Comparison of ENCODE assay signal across 11 cellular contexts in the genomic region with DNA sequence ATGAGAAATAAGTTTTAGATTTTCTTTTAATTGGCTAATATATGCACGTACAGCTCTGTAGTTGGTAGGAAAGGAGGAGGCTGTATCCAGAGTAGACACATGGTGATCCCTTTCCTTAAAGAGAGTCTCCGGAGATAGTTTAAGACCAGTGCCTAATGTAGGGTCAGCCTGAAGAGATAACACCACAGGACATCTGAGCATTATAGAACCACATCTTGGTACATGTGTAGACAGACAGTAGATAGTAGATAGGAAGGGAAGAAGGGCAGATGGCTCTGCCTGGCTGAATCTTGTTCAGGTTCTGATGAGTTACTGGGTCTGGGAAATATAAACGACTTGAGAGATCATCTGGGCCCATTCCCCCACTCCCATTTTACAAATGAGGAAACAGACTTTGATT. TPM values are rescaled to one million over a fixed set of nuclear protein-coding genes. Genes with fewer than 3 reads are reported as not detected.
A peak's percentile ranks its signal among the peaks of the same experiment; 100 is the strongest.
DNase-seq lines count a peak whose midpoint lies in the region; ATAC-seq and TF ChIP-seq lines count a peak whose summit lies in the region.
"Had no signal": no experiment of that assay in that cellular context is flagged by ENCODE, and none has a peak within 500 bp of the region (broad histone marks: within the 10 kb centered on the region; RNA-seq: fewer than 3 reads in every experiment).

No MANE protein-coding gene starts in this region.

- POLR2A ChIA-PET in SK-N-SH (lab: Yijun Ruan, JAX), result no interaction called here

- H3K4me1 ChIP-seq in CD4-positive, CD25-positive, alpha-beta regulatory T cell (ENCODE audit: control insufficient read depth, insufficient read depth, low read length, poor library complexity, severe bottlenecking), result peaks cover 4% of the 10 kb centered on the region
- H3K4me1 ChIP-seq in OCI-LY1 (ENCODE audit: insufficient read depth, low read length, severe bottlenecking) (peaks cover 31% of the 10 kb centered on the region), sigmoid colon (peaks cover 0 to 98% (median 90%) of the 10 kb centered on the region in 4 donors), SK-N-SH (ENCODE audit: control insufficient read depth in 1 of 2, insufficient read depth in 2 of 2, low read depth in 1 of 2, low read length in 1 of 2) (peaks cover 10 to 22% of the 10 kb centered on the region in 2 experiments; a peak in 2 of 4 replicates)

- H3K4me2 ChIP-seq in OCI-LY1 (ENCODE audit: low read length), result no peak overlapping the region
- H3K4me2 ChIP-seq in SK-N-SH, result no peak overlapping the region

- WGBS in sigmoid colon, 2 donors, result 68 to 76% methylated on average over 3 of the region's 3 CpGs
- WGBS in SK-N-SH (ENCODE audit: low lambda C conversion rate), result 77% methylated on average over 3 of the region's 3 CpGs

- intact Hi-C loops in sigmoid colon (cut with DNase I), result no loop called here

- no peaks in the 10 kb centered on the region for H3K9me3 ChIP-seq in CD4-positive, CD25-positive, alpha-beta regulatory T cell (ENCODE audit: control insufficient read depth in 2 of 2, low read length in 2 of 2)
- H3K9me3 ChIP-seq in OCI-LY1 (ENCODE audit: low read length), result no peaks in the 10 kb centered on the region
- H3K9me3 ChIP-seq in sigmoid colon, result no peaks in the 10 kb centered on the region
- H3K9me3 ChIP-seq in SK-N-SH, result no peaks in the 10 kb centered on the region

- no peaks in the 10 kb centered on the region for H3K27me3 Mint-ChIP-seq in CD4-positive, CD25-positive, alpha-beta regulatory T cell
- peaks cover 5% of the 10 kb centered on the region for H3K27me3 Mint-ChIP-seq in endothelial cell (ENCODE audit: unreplicated experiment)

- no peak for DNase-seq in CD4-positive, CD25-positive, alpha-beta regulatory T cell
- DNase-seq in endothelial cell (ENCODE audit: low spot score), result no peak
- DNase-seq in sigmoid colon, result no peak
- no peak for DNase-seq in NCI-H146 treated with DMSO at 0.1 percent for 48 hours (lab: John Stamatoyannopoulos, UW; ENCODE audit: unreplicated experiment)
- DNase-seq in SK-N-SH, result no peak
- DNase-seq in HPDE6-E6E7 (ENCODE audit: extremely low spot score), result no peak
- DNase-seq: brain microvascular endothelial cell, C1 segment of cervical spinal cord had no signal

- H4K20me1 ChIP-seq in OCI-LY1 (ENCODE audit: insufficient read depth, low read length) (no peaks in the 10 kb centered on the region), SK-N-SH (ENCODE audit: insufficient read depth) (peaks cover 81% of the 10 kb centered on the region)

- no peak for TF ChIP-seq CTCF in OCI-LY1 (IDR thresholded peaks at IDR 0.05; ENCODE audit: low read length)
- no peak for TF ChIP-seq CTCF in endothelial cell (IDR thresholded peaks at IDR 0.05; ENCODE audit: unreplicated experiment)
- no peak for TF ChIP-seq CTCF in sigmoid colon (IDR thresholded peaks at IDR 0.05)
- no peak for TF ChIP-seq CTCF in SK-N-SH (IDR thresholded peaks at IDR 0.05)

- H3K79me2 ChIP-seq in OCI-LY1 (ENCODE audit: insufficient read depth, low read length), result peaks cover 41% of the 10 kb centered on the region
- H3K79me2 ChIP-seq in SK-N-SH (ENCODE audit: insufficient read depth), result peaks cover 91% of the 10 kb centered on the region

- H3K27me3 ChIP-seq in CD4-positive, CD25-positive, alpha-beta regulatory T cell (ENCODE audit: control insufficient read depth, insufficient read depth, low read length), result no peaks in the 10 kb centered on the region
- no peaks in the 10 kb centered on the region for H3K27me3 ChIP-seq in OCI-LY1 (ENCODE audit: insufficient read depth, low read length)
- no peaks in the 10 kb centered on the region for H3K27me3 ChIP-seq in sigmoid colon
- no peaks in the 10 kb centered on the region for H3K27me3 ChIP-seq in SK-N-SH (ENCODE audit: insufficient read depth)
- H3K27me3 ChIP-seq: brain microvascular endothelial cell had no signal

- H2AFZ ChIP-seq in OCI-LY1 (ENCODE audit: low read length) (no peak overlapping the region), SK-N-SH (ENCODE audit: low read depth) (no peak overlapping the region)

- H3K4me1 Mint-ChIP-seq in CD4-positive, CD25-positive, alpha-beta regulatory T cell, result peaks cover 36 to 82% (median 57%) of the 10 kb centered on the region in 4 donors
- peaks cover 80% of the 10 kb centered on the region for H3K4me1 Mint-ChIP-seq in endothelial cell (ENCODE audit: unreplicated experiment)

- no peak overlapping the region for H3K4me3 Mint-ChIP-seq in CD4-positive, CD25-positive, alpha-beta regulatory T cell
- H3K4me3 Mint-ChIP-seq in endothelial cell (ENCODE audit: unreplicated experiment), result peak overlapping the region; percentile 72
- H3K4me3 Mint-ChIP-seq: T-helper 1 cell treated with Interleukin-12 subunit alpha and Interleukin-12 subunit beta and Interleukin-4 antibody, amounts not matched to agents 30 μg/mL and 1 μg/mL, for 36 hours had no signal

- no peak overlapping the region for H3K9ac ChIP-seq in OCI-LY1 (ENCODE audit: low read length)
- no peak overlapping the region for H3K9ac ChIP-seq in SK-N-SH

- no peak for ATAC-seq in CD4-positive, CD25-positive, alpha-beta regulatory T cell (ENCODE audit: low read depth in 2 of 2)
- ATAC-seq in HG02840 (IDR thresholded peaks at IDR 0.05; ENCODE audit: low FRiP score, unreplicated experiment), result no peak

- peak overlapping the region in 2 of 3 donors; percentile 19 to 72 for H3K27ac Mint-ChIP-seq in CD4-positive, CD25-positive, alpha-beta regulatory T cell
- peak overlapping the region; percentile 91 for H3K27ac Mint-ChIP-seq in endothelial cell (ENCODE audit: unreplicated experiment)
- H3K27ac Mint-ChIP-seq: T-helper 1 cell treated with Interleukin-12 subunit alpha and Interleukin-12 subunit beta and Interleukin-4 antibody, amounts not matched to agents 30 μg/mL and 1 μg/mL, for 36 hours had no signal

- CTCF ChIA-PET in SK-N-SH (lab: Yijun Ruan, JAX), result interaction anchor here (1.3 to 2.1 kb wide), 4 partner anchors 8 to 33 kb away, joined by 4 to 6 read pairs (median 4); no protein-coding TSS in a partner anchor

- H3K36me3 ChIP-seq in CD4-positive, CD25-positive, alpha-beta regulatory T cell (ENCODE audit: control insufficient read depth, insufficient read depth, low read length), result peaks cover 11% of the 10 kb centered on the region
- peaks cover 29% of the 10 kb centered on the region for H3K36me3 ChIP-seq in OCI-LY1 (ENCODE audit: insufficient read depth, low read length)
- no peaks in the 10 kb centered on the region for H3K36me3 ChIP-seq in sigmoid colon
- H3K36me3 ChIP-seq in SK-N-SH (replicated peaks in 1 of 2; ENCODE audit: control insufficient read depth in 1 of 2, insufficient read depth in 2 of 2, low read length in 1 of 2), result peaks cover 0 to 3% of the 10 kb centered on the region in 2 experiments
- H3K36me3 ChIP-seq: brain microvascular endothelial cell had no signal

- no peak overlapping the region for H3K4me3 ChIP-seq in CD4-positive, CD25-positive, alpha-beta regulatory T cell (ENCODE audit: low read depth, low read length)
- H3K4me3 ChIP-seq in OCI-LY1 (ENCODE audit: low read depth, low read length, poor library complexity, severe bottlenecking), result no peak overlapping the region
- H3K4me3 ChIP-seq in sigmoid colon, result no peak overlapping the region
- H3K4me3 ChIP-seq in SK-N-SH (ENCODE audit: low read depth in 2 of 2, low read length in 1 of 2), result no peak overlapping the region

- TF ChIP-seq RAD21 in SK-N-SH (IDR thresholded peaks at IDR 0.05; ENCODE audit: low read length), result no peak

- H3K9me2 ChIP-seq in OCI-LY1 (ENCODE audit: low read depth, low read length) (no peaks in the 10 kb centered on the region), SK-N-SH (no peaks in the 10 kb centered on the region)

- TF ChIP-seq POLR2A in sigmoid colon (IDR thresholded peaks at IDR 0.05), result no peak

- H3K36me3 Mint-ChIP-seq in CD4-positive, CD25-positive, alpha-beta regulatory T cell, result peaks cover 35% of the 10 kb centered on the region
- peaks cover 16% of the 10 kb centered on the region for H3K36me3 Mint-ChIP-seq in endothelial cell (ENCODE audit: low read depth, unreplicated experiment)

- no peak for TF ChIP-seq EP300 in sigmoid colon (IDR thresholded peaks at IDR 0.05)
- TF ChIP-seq EP300 in SK-N-SH (IDR thresholded peaks at IDR 0.05; ENCODE audit: borderline replicate concordance in 1 of 2, low read depth in 1 of 2, low read length in 1 of 2), result no peak

- H3F3A ChIP-seq in OCI-LY1 (ENCODE audit: insufficient read depth, low read length) (no peaks in the 10 kb centered on the region), SK-N-SH (replicated peaks; ENCODE audit: insufficient read depth) (no peaks in the 10 kb centered on the region)

- peaks cover 0 to 1% (median 0%) of the 10 kb centered on the region in 7 donors for H3K9me3 Mint-ChIP-seq in CD4-positive, CD25-positive, alpha-beta regulatory T cell
- H3K9me3 Mint-ChIP-seq in endothelial cell (ENCODE audit: unreplicated experiment), result no peaks in the 10 kb centered on the region
- H3K9me3 Mint-ChIP-seq: T-helper 1 cell treated with Interleukin-12 subunit alpha and Interleukin-12 subunit beta and Interleukin-4 antibody, amounts not matched to agents 30 μg/mL and 1 μg/mL, for 36 hours had no signal

- H3K27ac ChIP-seq in CD4-positive, CD25-positive, alpha-beta regulatory T cell (ENCODE audit: insufficient read depth, low read length, poor library complexity, severe bottlenecking), result no peak overlapping the region
- H3K27ac ChIP-seq in OCI-LY1 (ENCODE audit: low read depth, low read length, poor library complexity, severe bottlenecking) (peak overlapping the region; percentile 70), sigmoid colon (peak overlapping the region; percentile 66 to 79 (median 70)), SK-N-SH (ENCODE audit: low read depth in 2 of 2, low read length in 1 of 2) (peak overlapping the region in 1 of 2 experiments; percentile 11; a peak in 1 of 4 replicates)
- H3K27ac ChIP-seq: brain microvascular endothelial cell had no signal

TF ChIP-seq in SK-N-SH, 30 proteins besides CTCF, POLR2A, EP300 and RAD21 (continues in another document):
- TF ChIP-seq NRF1 (IDR thresholded peaks at IDR 0.05; ENCODE audit: low read depth, low read length) (no peak), POLR2AphosphoS5 (IDR thresholded peaks at IDR 0.05; ENCODE audit: low read depth, low read length) (no peak), JUND (IDR thresholded peaks at IDR 0.05) (no peak), CHD2 (IDR thresholded peaks at IDR 0.05; ENCODE audit: low read length, partially characterized antibody) (no peak), NFIC (IDR thresholded peaks at IDR 0.05; ENCODE audit: borderline replicate concordance) (no peak), TAF1 (IDR thresholded peaks at IDR 0.05; ENCODE audit: borderline replicate concordance, low read depth, low read length) (no peak), EZH2phosphoT487 (IDR thresholded peaks at IDR 0.05; ENCODE audit: borderline replicate concordance, low read depth) (no peak), RCOR1 (IDR thresholded peaks at IDR 0.05; ENCODE audit: low read length) (no peak), TCF12 (IDR thresholded peaks at IDR 0.05) (no peak)

RNA-seq across cellular contexts. Expression of a gene that starts 18.5 kb away (rescaled TPM):
- total RNA-seq in CD4-positive, CD25-positive, alpha-beta regulatory T cell, result 49.0 TPM
- polyA plus RNA-seq in CD4-positive, CD25-positive, alpha-beta regulatory T cell, result 1 to 10 TPM; 3.1 to 6.0 (median 4.2) TPM
- total RNA-seq in endothelial cell (ENCODE audit: unreplicated experiment) (117 TPM), sigmoid colon (100 to 1,000 TPM; 102 to 115 (median 108) TPM)
- polyA plus RNA-seq in sigmoid colon (100 to 1,000 TPM; 212 to 394 (median 250) TPM), SK-N-SH (2012; rRNA removed) (83.1 and 123 TPM in 2 replicates)
- 141 and 151 TPM in 2 replicates for polyA plus RNA-seq in SK-N-SH (2012; cell fraction: cytosol; rRNA removed)
- polyA plus RNA-seq in SK-N-SH (2012; cell fraction: nucleus; rRNA removed), result 28.4 and 33.7 TPM in 2 replicates
